In genomic region chr12:47942327-47943230, GRCh38 we compare ENCODE assay signal across 8 cellular contexts. TPM values are rescaled to one million over a fixed set of nuclear protein-coding genes. Genes with fewer than 3 reads are reported as not detected.
DNase-seq lines count a peak whose midpoint lies in the region; ATAC-seq and TF ChIP-seq lines count a peak whose summit lies in the region.

No MANE protein-coding gene starts in this region.

- peak; percentile 7 to 45 (median 41) for DNase-seq in T-helper 1 cell
- no peak for DNase-seq in epithelial cell of proximal tubule (ENCODE audit: low read depth)
- peak; percentile 49 to 65 for DNase-seq in stimulated activated CD4-positive, alpha-beta T cell treated with anti-CD3 and anti-CD28 coated beads, Interleukin-2, amount 100 ng/mL, for 24 hours
- no peak for DNase-seq in ureter (ENCODE audit: low spot score)
- DNase-seq in prostate gland (ENCODE audit: low spot score) = no peak

- TF ChIP-seq POLR2A in prostate gland (IDR thresholded peaks at IDR 0.05) = no peak

- H3K27ac ChIP-seq in prostate gland = no peak overlapping the region

- no peaks in the 10 kb centered on the region for H3K36me3 ChIP-seq in prostate gland

- no peaks in the 10 kb centered on the region for H3K4me1 ChIP-seq in prostate gland (replicated peaks)

- no peaks in the 10 kb centered on the region for H3K27me3 ChIP-seq in prostate gland (replicated peaks; ENCODE audit: insufficient read depth)

- intact Hi-C loops in prostate gland (cut with DNase I) = no loop called here

- peak overlapping the region; percentile 24 for H3K4me3 ChIP-seq in epithelial cell of proximal tubule (ENCODE audit: low read depth, low read length)
- no peak overlapping the region for H3K4me3 ChIP-seq in prostate gland

- WGBS in prostate gland = 59% methylated on average over 52 of the region's 52 CpGs

- ATAC-seq in HG02623 (IDR thresholded peaks at IDR 0.05; ENCODE audit: unreplicated experiment) = no peak
- ATAC-seq in GM21528 (IDR thresholded peaks at IDR 0.05; ENCODE audit: low FRiP score, unreplicated experiment) = no peak

- H3K9me3 ChIP-seq in prostate gland = no peaks in the 10 kb centered on the region

- TF ChIP-seq CTCF in GM12873 (IDR thresholded peaks at IDR 0.05; ENCODE audit: insufficient read depth, low read depth, low read length, missing control alignments) (peak; percentile 53), epithelial cell of proximal tubule (conservative IDR thresholded peaks at IDR 0.05; ENCODE audit: low read depth, low read length) (peak; percentile 43), prostate gland (IDR thresholded peaks at IDR 0.05) (no peak)

RNA-seq across cellular contexts. Expression of gene TMEM106C, which starts 20.8 kb away (rescaled TPM):
- 159 and 164 TPM in 2 replicates for total RNA-seq in epithelial cell of proximal tubule
- 39.0 TPM for total RNA-seq in ureter
- 10 to 100 TPM; 54.6 to 91.1 TPM for total RNA-seq in prostate gland

RNA-seq across cellular contexts. Expression of gene VDR, which starts 37.8 kb away (rescaled TPM):
- total RNA-seq in epithelial cell of proximal tubule (4.7 and 6.7 TPM in 2 replicates), ureter (12.6 TPM), prostate gland (1 to 10 TPM; 3.4 to 4.3 TPM)

Comparison
In these comparisons a context has a peak if more than half of its experiments do, and no peak if none do; other contexts are left out.
1. CTCF ChIP-seq: peak in GM12873 (single experiment) and epithelial cell of proximal tubule (single experiment); none in prostate gland (0 of 4).
2. DNase-seq: peak in T-helper 1 cell (5 of 5) and stimulated activated CD4-positive, alpha-beta T cell treated with anti-CD3 and anti-CD28 coated beads, Interleukin-2, amount 100 ng/mL, for 24 hours (2 of 2); none in epithelial cell of proximal tubule (single experiment), ureter (single experiment) and prostate gland (single experiment).